Comparison of ENCODE assay signal across 8 cellular contexts in the genomic region with DNA sequence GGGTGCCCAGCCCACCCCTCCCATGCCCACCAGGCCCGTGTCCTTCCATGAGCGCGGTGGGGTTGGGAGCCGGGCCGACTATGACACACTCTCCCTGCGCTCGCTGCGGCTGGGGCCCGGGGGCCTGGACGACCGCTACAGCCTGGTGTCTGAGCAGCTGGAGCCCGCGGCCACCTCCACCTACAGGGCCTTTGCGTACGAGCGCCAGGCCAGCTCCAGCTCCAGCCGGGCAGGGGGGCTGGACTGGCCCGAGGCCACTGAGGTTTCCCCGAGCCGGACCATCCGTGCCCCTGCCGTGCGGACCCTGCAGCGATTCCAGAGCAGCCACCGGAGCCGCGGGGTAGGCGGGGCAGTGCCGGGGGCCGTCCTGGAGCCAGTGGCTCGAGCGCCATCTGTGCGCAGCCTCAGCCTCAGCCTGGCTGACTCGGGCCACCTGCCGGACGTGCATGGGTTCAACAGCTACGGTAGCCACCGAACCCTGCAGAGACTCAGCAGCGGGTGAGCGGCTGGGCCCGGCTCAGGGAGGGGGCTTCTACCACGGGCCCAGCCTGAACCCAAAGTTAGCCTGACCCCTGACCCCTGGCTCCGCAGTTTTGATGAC. TPM values are rescaled to one million over a fixed set of nuclear protein-coding genes. Genes with fewer than 3 reads are reported as not detected.
DNase-seq lines count a peak whose midpoint lies in the region; ATAC-seq and TF ChIP-seq lines count a peak whose summit lies in the region.

No MANE protein-coding gene starts in this region.

- H3K4me3 ChIP-seq in AG04449 (ENCODE audit: low read depth, low read length) (peak overlapping the region; percentile 29; the same call in 1 of the 2 replicates), Karpas-422 (ENCODE audit: low read length) (peak overlapping the region; percentile 53), left ventricle myocardium inferior (peak overlapping the region; percentile 59), subcutaneous abdominal adipose tissue (ENCODE audit: low read depth in 1 of 5, low read length in 5 of 5) (peak overlapping the region in 4 of 5 donors; percentile 17 to 50 (median 37))

- ATAC-seq in GM18502 (IDR thresholded peaks at IDR 0.05; ENCODE audit: poor library complexity, unreplicated experiment): peak; percentile 59
- ATAC-seq in HG03457 (IDR thresholded peaks at IDR 0.05; ENCODE audit: unreplicated experiment): no peak

- TF ChIP-seq CTCF in AG04449 (IDR thresholded peaks at IDR 0.05; ENCODE audit: insufficient read depth, low read length, missing control alignments) (peak; percentile 71), left ventricle myocardium inferior (IDR thresholded peaks at IDR 0.05; ENCODE audit: borderline replicate concordance) (peak; percentile 68)

- H3K27ac ChIP-seq in Karpas-422 (ENCODE audit: low read length) (no peak overlapping the region), left ventricle myocardium inferior (replicated peaks) (peak overlapping the region; percentile 35), subcutaneous abdominal adipose tissue (ENCODE audit: low read depth, low read length) (no peak overlapping the region)

- POLR2A ChIA-PET in AG04449 (lab: Yijun Ruan, JAX): interaction anchor here (0.6 to 1.8 kb wide), 2 partner anchors 10 to 91 kb away, joined by 3 to 7 read pairs; no protein-coding TSS in a partner anchor

- intact Hi-C loops in left ventricle myocardium inferior (cut with micrococcal nuclease): no loop called here

- H3K9me2 ChIP-seq in Karpas-422 (replicated peaks; ENCODE audit: insufficient read depth, low read length): no peaks in the 10 kb centered on the region

- H3K4me1 ChIP-seq in Karpas-422 (ENCODE audit: low read length) (peaks cover 4% of the 10 kb centered on the region; the same call in 1 of the 2 replicates), left ventricle myocardium inferior (peaks cover 13% of the 10 kb centered on the region), subcutaneous abdominal adipose tissue (ENCODE audit: control insufficient read depth in 5 of 5, insufficient read depth in 5 of 5, low read length in 5 of 5) (peaks cover 0 to 25% (median 16%) of the 10 kb centered on the region in 5 donors)

- no peaks in the 10 kb centered on the region for H4K20me1 ChIP-seq in Karpas-422 (ENCODE audit: insufficient read depth, low read depth, low read length)

- H2AFZ ChIP-seq in Karpas-422 (ENCODE audit: low read length): no peak overlapping the region

- H3K79me2 ChIP-seq in Karpas-422 (ENCODE audit: low read length): no peaks in the 10 kb centered on the region

- DNase-seq in AG04449 (ENCODE audit: low read depth, low spot score) (no peak), Karpas-422 (peak; percentile 79), left ventricle myocardium inferior (peak; percentile 71), DMS153 (lab: John Stamatoyannopoulos, UW) (no peak)
- DNase-seq in activated T-cell treated with anti-CD3 and anti-CD28 coated beads, Interleukin-2, amount 50 U/mL, for 48 hours: peak; percentile 64 to 76

- no peaks in the 10 kb centered on the region for H3K27me3 ChIP-seq in Karpas-422 (ENCODE audit: low read length)
- H3K27me3 ChIP-seq in left ventricle myocardium inferior (ENCODE audit: low read depth): peaks cover 35% of the 10 kb centered on the region
- peaks cover 0 to 12% (median 4%) of the 10 kb centered on the region in 5 donors for H3K27me3 ChIP-seq in subcutaneous abdominal adipose tissue (ENCODE audit: control insufficient read depth in 5 of 5, insufficient read depth in 4 of 5, low read length in 5 of 5)

- H3K9ac ChIP-seq in Karpas-422 (ENCODE audit: low read length) (peak overlapping the region; percentile 45), subcutaneous abdominal adipose tissue (ENCODE audit: low read length in 5 of 5) (peak overlapping the region in 1 of 5 donors; percentile 28)

- H3K9me3 ChIP-seq in Karpas-422 (ENCODE audit: low read length) (peaks cover 3% of the 10 kb centered on the region; the same call in 1 of the 2 replicates), left ventricle myocardium inferior (replicated peaks) (no peaks in the 10 kb centered on the region), subcutaneous abdominal adipose tissue (ENCODE audit: control insufficient read depth in 5 of 5, low read length in 5 of 5) (no peaks in the 10 kb centered on the region)

- no peaks in the 10 kb centered on the region for H3K36me3 ChIP-seq in Karpas-422 (ENCODE audit: insufficient read depth, low read length)
- H3K36me3 ChIP-seq in left ventricle myocardium inferior: no peaks in the 10 kb centered on the region
- no peaks in the 10 kb centered on the region for H3K36me3 ChIP-seq in subcutaneous abdominal adipose tissue (ENCODE audit: control insufficient read depth in 5 of 5, insufficient read depth in 5 of 5, low read length in 5 of 5)

- CTCF ChIA-PET in AG04449 (lab: Yijun Ruan, JAX): interaction anchor here (1.0 to 2.7 kb wide), 10 partner anchors 9 to 189 kb away, joined by 3 to 23 read pairs (median 5); no protein-coding TSS in a partner anchor

- peak overlapping the region; percentile 56 for H3K4me2 ChIP-seq in Karpas-422 (ENCODE audit: low read depth, low read length, poor library complexity, severe bottlenecking)

RNA-seq across cellular contexts. Expression of gene PKP3, which starts 3.0 kb away (rescaled TPM):
- total RNA-seq in Karpas-422 (2014; rRNA removed; shearing (Covaris generic); ENCODE audit: low replicate concordance): 0.76 TPM in 1 of 2 replicates, not detected in the other
- total RNA-seq in left ventricle myocardium inferior: 0.52 TPM

RNA-seq across cellular contexts. Expression of gene SIGIRR, which starts 17.8 kb away (rescaled TPM):
- total RNA-seq in Karpas-422 (2014; rRNA removed; shearing (Covaris generic); ENCODE audit: low replicate concordance): 28.9 and 34.6 TPM in 2 replicates
- 34.9 TPM for total RNA-seq in left ventricle myocardium inferior

RNA-seq across cellular contexts. Expression of gene B4GALNT4, which starts 27.7 kb away (rescaled TPM):
- not detected in 2 replicates for total RNA-seq in Karpas-422 (2014; rRNA removed; shearing (Covaris generic); ENCODE audit: low replicate concordance)
- total RNA-seq in left ventricle myocardium inferior: 1.5 TPM

RNA-seq across cellular contexts. Expression of gene ANO9, which starts 44.8 kb away (rescaled TPM):
- total RNA-seq in Karpas-422 (2014; rRNA removed; shearing (Covaris generic); ENCODE audit: low replicate concordance): 1.4 and 2.2 TPM in 2 replicates
- 0.11 TPM for total RNA-seq in left ventricle myocardium inferior

RNA-seq across cellular contexts. Expression of gene PTDSS2, which starts 53.0 kb away (rescaled TPM):
- total RNA-seq in Karpas-422 (2014; rRNA removed; shearing (Covaris generic); ENCODE audit: low replicate concordance): 13.5 and 25.4 TPM in 2 replicates
- total RNA-seq in left ventricle myocardium inferior: 30.2 TPM

Comparison
In these comparisons a context has a peak if more than half of its experiments do, and no peak if none do; other contexts are left out.
1. DNase-seq: peak in Karpas-422 (single experiment), activated T-cell treated with anti-CD3 and anti-CD28 coated beads, Interleukin-2, amount 50 U/mL, for 48 hours (2 of 2) and left ventricle myocardium inferior (single experiment); none in AG04449 (single experiment) and DMS153 (single experiment).
2. Peak in every context shown above with its lines, with median percentiles within 50 percentile points of each other: H3K4me3 ChIP-seq.